27 cellular contexts compared by ENCODE assay signal in genomic region chr17:74357466-74357809, GRCh38. TPM values are rescaled to one million over a fixed set of nuclear protein-coding genes. Genes with fewer than 3 reads are reported as not detected.
DNase-seq lines count a peak whose midpoint lies in the region; ATAC-seq and TF ChIP-seq lines count a peak whose summit lies in the region.
"Had no signal": no experiment of that assay in that cellular context is flagged by ENCODE, and none has a peak within 500 bp of the region (broad histone marks: within the 10 kb centered on the region; RNA-seq: fewer than 3 reads in every experiment).

No MANE protein-coding gene starts in this region.

- TF ChIP-seq POLR2A in breast epithelium (IDR thresholded peaks at IDR 0.05): no peak

- TF ChIP-seq CTCF in breast epithelium (IDR thresholded peaks at IDR 0.05) (no peak), mammary epithelial cell (conservative IDR thresholded peaks at IDR 0.05 in 1 of 2, IDR thresholded peaks at IDR 0.05 in 1 of 2; ENCODE audit: extremely low read depth in 1 of 2, insufficient read depth in 1 of 2, low read depth in 1 of 2, low read length in 2 of 2) (no peak), ascending aorta (IDR thresholded peaks at IDR 0.05) (no peak)

- H3K27me3 ChIP-seq in breast epithelium (peaks cover 0 to 96% of the 10 kb centered on the region in 2 donors), mammary epithelial cell (ENCODE audit: insufficient read depth, low read length) (peaks cover 6% of the 10 kb centered on the region), ascending aorta (peaks cover 19% of the 10 kb centered on the region), iPS-20b (ENCODE audit: insufficient read depth, low read length) (peaks cover 66% of the 10 kb centered on the region), subcutaneous abdominal adipose tissue (ENCODE audit: control insufficient read depth in 5 of 5, insufficient read depth in 4 of 5, low read length in 5 of 5) (peaks cover 75 to 93% (median 83%) of the 10 kb centered on the region in 5 donors)

- DNase-seq in breast epithelium (ENCODE audit: low spot score in 2 of 2): no peak
- no peak for DNase-seq in mammary epithelial cell
- DNase-seq in ascending aorta (ENCODE audit: low spot score in 2 of 2): no peak
- DNase-seq in AG08395 (ENCODE audit: low spot score): no peak
- no peak for DNase-seq in GF-D8 (lab: John Stamatoyannopoulos, UW)
- DNase-seq: activated T-cell treated with anti-CD3 and anti-CD28 coated beads, Interleukin-2, amount 50 U/mL, for 24 hours; adrenal gland; BE2C; brain microvascular endothelial cell; GOT3; NCI-H1092; NCI-H187 treated with DMSO at 0.1 percent for 48 hours; NCI-H2227 treated with DMSO at 0.1 percent for 48 hours; RPMI8226; stimulated activated naive CD8-positive, alpha-beta T cell treated with anti-CD3 and anti-CD28 coated beads, Interleukin-15, amount 100 ng/mL, for 72 hours; trophoblast cell had no signal

- BruUV-seq in mammary epithelial cell (replicated peaks; lab: Mats Ljungman, UMichigan): no TSS peak

- dilution Hi-C loops in mammary epithelial cell (cut with HindIII; ENCODE audit: low sequenced_read_pairs): no loop called here

- no peak overlapping the region for H2AFZ ChIP-seq in mammary epithelial cell (ENCODE audit: low read depth, low read length)

- peak overlapping the region in 2 of 3 donors; percentile 27 to 59 for H3K4me3 ChIP-seq in breast epithelium
- H3K4me3 ChIP-seq in mammary epithelial cell (replicated peaks in 1 of 3; ENCODE audit: insufficient read depth in 1 of 3, low read depth in 2 of 3, low read length in 3 of 3): no peak overlapping the region
- H3K4me3 ChIP-seq in ascending aorta: peak overlapping the region; percentile 9 to 39
- H3K4me3 ChIP-seq in iPS-20b (ENCODE audit: low read length): peak overlapping the region; percentile 31; the same call in 1 of the 2 replicates
- H3K4me3 ChIP-seq in subcutaneous abdominal adipose tissue (ENCODE audit: low read depth in 1 of 5, low read length in 5 of 5): peak overlapping the region in 3 of 5 donors; percentile 21 to 45 (median 22)

- ATAC-seq in HG03045 (IDR thresholded peaks at IDR 0.05; ENCODE audit: unreplicated experiment): no peak
- ATAC-seq: sciatic nerve, SK-N-SH treated with all-trans-retinoic acid at 6 μM for 48 hours had no signal

- 20% methylated on average over 1 of the region's 32 CpGs for WGBS in mammary epithelial cell (ENCODE audit: low coverage, missing lambda C conversion rate)

- no peaks in the 10 kb centered on the region for H3K79me2 ChIP-seq in mammary epithelial cell (ENCODE audit: insufficient read depth, low read length)

- H3K9ac ChIP-seq in mammary epithelial cell (ENCODE audit: insufficient read depth, low read length) (no peak overlapping the region), iPS-20b (ENCODE audit: low read depth, low read length) (no peak overlapping the region), subcutaneous abdominal adipose tissue (ENCODE audit: low read length in 5 of 5) (no peak overlapping the region)

- CTCF ChIA-PET in mammary epithelial cell (lab: Charles Lee; ENCODE audit: low non-redundant PET): no interaction called here

- no peaks in the 10 kb centered on the region for H3K4me1 ChIP-seq in breast epithelium
- H3K4me1 ChIP-seq in mammary epithelial cell (ENCODE audit: insufficient read depth, low read length): no peaks in the 10 kb centered on the region
- peaks cover 0 to 5% of the 10 kb centered on the region in 2 donors for H3K4me1 ChIP-seq in ascending aorta
- H3K4me1 ChIP-seq in iPS-20b (ENCODE audit: insufficient read depth, low read length): peaks cover 6% of the 10 kb centered on the region; the same call in 1 of the 2 replicates
- H3K4me1 ChIP-seq in subcutaneous abdominal adipose tissue (ENCODE audit: control insufficient read depth in 5 of 5, insufficient read depth in 5 of 5, low read length in 5 of 5): peaks cover 0 to 13% (median 12%) of the 10 kb centered on the region in 5 donors
- H3K4me1 ChIP-seq: adrenal gland, BE2C had no signal

- H3K36me3 ChIP-seq in breast epithelium (no peaks in the 10 kb centered on the region), mammary epithelial cell (ENCODE audit: insufficient read depth, low read length) (no peaks in the 10 kb centered on the region), ascending aorta (no peaks in the 10 kb centered on the region), iPS-20b (ENCODE audit: insufficient read depth, low read depth, low read length) (no peaks in the 10 kb centered on the region), subcutaneous abdominal adipose tissue (ENCODE audit: control insufficient read depth in 5 of 5, insufficient read depth in 5 of 5, low read length in 5 of 5) (no peaks in the 10 kb centered on the region)
- H3K36me3 ChIP-seq: adrenal gland, BE2C, brain microvascular endothelial cell, pancreas had no signal

- intact Hi-C loops in breast epithelium (cut with DNase I; ENCODE audit: low total_unique reads): no loop called here
- intact Hi-C loops in mammary epithelial cell (cut with micrococcal nuclease): no loop called here
- intact Hi-C loops in ascending aorta (cut with DNase I): no loop called here

- H3K27ac ChIP-seq in breast epithelium: no peak overlapping the region
- H3K27ac ChIP-seq in mammary epithelial cell (ENCODE audit: insufficient read depth, low read depth, low read length): no peak overlapping the region
- H3K27ac ChIP-seq in ascending aorta: no peak overlapping the region
- no peak overlapping the region for H3K27ac ChIP-seq in iPS-20b (ENCODE audit: low read length)
- H3K27ac ChIP-seq in subcutaneous abdominal adipose tissue (ENCODE audit: low read depth, low read length): no peak overlapping the region
- H3K27ac ChIP-seq: 22Rv1, adrenal gland, brain microvascular endothelial cell, pancreas had no signal

- peaks cover 2% of the 10 kb centered on the region for H4K20me1 ChIP-seq in mammary epithelial cell (ENCODE audit: insufficient read depth, low read length)

- H3K9me3 ChIP-seq in breast epithelium: no peaks in the 10 kb centered on the region
- H3K9me3 ChIP-seq in mammary epithelial cell (replicated peaks; ENCODE audit: insufficient read depth, low read length): no peaks in the 10 kb centered on the region
- H3K9me3 ChIP-seq in ascending aorta: no peaks in the 10 kb centered on the region
- no peaks in the 10 kb centered on the region for H3K9me3 ChIP-seq in iPS-20b (ENCODE audit: insufficient read depth, low read depth, low read length)
- H3K9me3 ChIP-seq in subcutaneous abdominal adipose tissue (ENCODE audit: control insufficient read depth in 5 of 5, low read length in 5 of 5): no peaks in the 10 kb centered on the region
- H3K9me3 ChIP-seq: adrenal gland, BE2C, pancreas had no signal

- in situ Hi-C loops in mammary epithelial cell (cut with MboI; ENCODE audit: low sequenced_read_pairs in 2 of 2): no loop called here

- no peak overlapping the region for H3K4me2 ChIP-seq in mammary epithelial cell (ENCODE audit: insufficient read depth, low read depth, low read length)

RNA-seq across cellular contexts. Expression of gene BTBD17, which starts 4.2 kb away (rescaled TPM):
- total RNA-seq in breast epithelium (not detected), mammary epithelial cell (not detected), ascending aorta (not detected)
- not detected for polyA plus RNA-seq in mammary epithelial cell
- not detected for polyA minus RNA-seq in mammary epithelial cell
- total RNA-seq: activated CD8-positive, alpha-beta memory T cell treated with anti-CD3 and anti-CD28 coated beads for 36 hours; LHCN-M2; mononuclear cell; natural killer cell treated with Interleukin-12 subunit alpha and Interleukin-12 subunit beta and Interleukin-15 and Interleukin-18, amount 100 ng/mL, for 72 hours; sciatic nerve had no signal

RNA-seq across cellular contexts. Expression of gene GPR142, which starts 9.9 kb away (rescaled TPM):
- total RNA-seq in breast epithelium: not detected
- total RNA-seq in mammary epithelial cell: not detected
- not detected for polyA plus RNA-seq in mammary epithelial cell
- polyA minus RNA-seq in mammary epithelial cell: not detected
- not detected for total RNA-seq in ascending aorta
- total RNA-seq: activated CD8-positive, alpha-beta memory T cell treated with anti-CD3 and anti-CD28 coated beads for 36 hours; adrenal gland; LHCN-M2; mononuclear cell; natural killer cell treated with Interleukin-12 subunit alpha and Interleukin-12 subunit beta and Interleukin-15 and Interleukin-18, amount 100 ng/mL, for 72 hours had no signal

RNA-seq across cellular contexts. Expression of gene KIF19, which starts 31.4 kb away (rescaled TPM):
- total RNA-seq in breast epithelium (1 to 10 TPM in 1 of 3 donors, under 1 TPM in 2; 0.16 to 1.3 (median 0.44) TPM), mammary epithelial cell (not detected), ascending aorta (11.7 TPM)
- not detected for polyA plus RNA-seq in mammary epithelial cell
- polyA minus RNA-seq in mammary epithelial cell: not detected
- total RNA-seq: LHCN-M2 had no signal

Comparison
In these comparisons a context has a peak if more than half of its experiments do, and no peak if none do; other contexts are left out.
1. H3K4me3 ChIP-seq: peak in breast epithelium (2 of 3), ascending aorta (2 of 2), iPS-20b (single experiment) and subcutaneous abdominal adipose tissue (3 of 5); none in mammary epithelial cell (0 of 3).